Comparison of ENCODE assay signal across 6 cellular contexts in genomic region chr20:6506906-6507305, GRCh38.
"Had no signal": no experiment of that assay in that cellular context is flagged by ENCODE, and none has a peak within 500 bp of the region (broad histone marks: within the 10 kb centered on the region; RNA-seq: fewer than 3 reads in every experiment).

No MANE protein-coding gene starts in this region.

- H3K4me3 Mint-ChIP-seq: GM23338, H9, IgD-negative memory B cell had no signal

- DNase-seq: H9, HCEC 1CT, Karpas-422, KBM-7 had no signal

- ATAC-seq: GM23338 had no signal

- H3K36me3 Mint-ChIP-seq: IgD-negative memory B cell had no signal

- H3K4me1 Mint-ChIP-seq: GM23338, H9, IgD-negative memory B cell had no signal

- H3K27ac Mint-ChIP-seq: GM23338, H9, IgD-negative memory B cell had no signal

- H3K27me3 Mint-ChIP-seq: IgD-negative memory B cell had no signal
